10 cellular contexts compared by ENCODE assay signal in genomic region chr11:133038850-133039249, GRCh38.
"Had no signal": no experiment of that assay in that cellular context is flagged by ENCODE, and none has a peak within 500 bp of the region (broad histone marks: within the 10 kb centered on the region; RNA-seq: fewer than 3 reads in every experiment).

No MANE protein-coding gene starts in this region.

- H3K4me1 ChIP-seq: colonic mucosa had no signal

- H3K36me3 ChIP-seq: colonic mucosa had no signal

- H3K27me3 ChIP-seq: colonic mucosa had no signal

- H3K9me3 ChIP-seq: colonic mucosa had no signal

- DNase-seq: activated CD4-positive, alpha-beta T cell treated with anti-CD3 and anti-CD28 coated beads for 36 hours; activated CD8-positive, alpha-beta memory T cell treated with anti-CD3 and anti-CD28 coated beads, Interleukin-2, amount 50 U/mL, for 4 hours; activated CD8-positive, alpha-beta T cell treated with anti-CD3 and anti-CD28 coated beads for 36 hours; activated T-cell treated with anti-CD3 and anti-CD28 coated beads, Interleukin-2, amount 50 U/mL, for 72 hours; aorta; colonic mucosa; hippocampal formation; right cardiac atrium; T-helper 1 cell had no signal

- H3K27ac ChIP-seq: colonic mucosa, VCaP had no signal

- H3K4me3 ChIP-seq: colonic mucosa had no signal
